Comparison of ENCODE assay signal across 9 cellular contexts in genomic region chr12:8947737-8948136, GRCh38. TPM values are rescaled to one million over a fixed set of nuclear protein-coding genes. Genes with fewer than 3 reads are reported as not detected.
DNase-seq lines count a peak whose midpoint lies in the region; ATAC-seq and TF ChIP-seq lines count a peak whose summit lies in the region.
"Had no signal": no experiment of that assay in that cellular context is flagged by ENCODE, and none has a peak within 500 bp of the region (broad histone marks: within the 10 kb centered on the region; RNA-seq: fewer than 3 reads in every experiment).

No MANE protein-coding gene starts in this region.

- H3F3A ChIP-seq in OCI-LY1 (ENCODE audit: insufficient read depth, low read length): no peaks in the 10 kb centered on the region

- POLR2A ChIA-PET in RWPE1 (lab: Yijun Ruan, JAX; ENCODE audit: low non-redundant PET): no interaction called here
- POLR2A ChIA-PET in HEK293T (lab: Yijun Ruan, JAX): no interaction called here

- H3K27me3 Mint-ChIP-seq in activated T-cell treated with anti-CD3 and anti-CD28 coated beads, Interleukin-2, amount 50 U/mL, for 24 hours: no peaks in the 10 kb centered on the region
- H3K27me3 Mint-ChIP-seq in endodermal cell (ENCODE audit: insufficient read depth): no peaks in the 10 kb centered on the region

- TF ChIP-seq POLR2A in uterus (IDR thresholded peaks at IDR 0.05): no peak

- H3K4me1 Mint-ChIP-seq in activated T-cell treated with anti-CD3 and anti-CD28 coated beads, Interleukin-2, amount 50 U/mL, for 24 hours (ENCODE audit: low read depth): peaks cover 51% of the 10 kb centered on the region
- peaks cover 20% of the 10 kb centered on the region for H3K4me1 Mint-ChIP-seq in endodermal cell
- peaks cover 42% of the 10 kb centered on the region for H3K4me1 Mint-ChIP-seq in stimulated activated effector memory CD8-positive, alpha-beta T cell treated with anti-CD3 and anti-CD28 coated beads, Interleukin-12 subunit alpha, Interleukin-12 subunit beta, amount 100 ng/mL, for 72 hours

- H3K9me3 Mint-ChIP-seq in activated T-cell treated with anti-CD3 and anti-CD28 coated beads, Interleukin-2, amount 50 U/mL, for 24 hours: peaks cover 3% of the 10 kb centered on the region
- peaks cover 2% of the 10 kb centered on the region for H3K9me3 Mint-ChIP-seq in endodermal cell
- no peaks in the 10 kb centered on the region for H3K9me3 Mint-ChIP-seq in stimulated activated effector memory CD8-positive, alpha-beta T cell treated with anti-CD3 and anti-CD28 coated beads, Interleukin-12 subunit alpha, Interleukin-12 subunit beta, amount 100 ng/mL, for 72 hours

- H3K27ac ChIP-seq in OCI-LY1 (ENCODE audit: low read depth, low read length, poor library complexity, severe bottlenecking) (no peak overlapping the region), endodermal cell (ENCODE audit: low read depth, low read length) (no peak overlapping the region), uterus (no peak overlapping the region), RWPE1 (no peak overlapping the region)

- H3K4me3 ChIP-seq in OCI-LY1 (ENCODE audit: low read depth, low read length, poor library complexity, severe bottlenecking) (peak overlapping the region; percentile 89), endodermal cell (ENCODE audit: low read length) (peak overlapping the region; percentile 99), uterus (no peak overlapping the region)

- H3K4me2 ChIP-seq in OCI-LY1 (ENCODE audit: low read length): peak overlapping the region; percentile 90

- no peak for DNase-seq in activated T-cell treated with anti-CD3 and anti-CD28 coated beads, Interleukin-2, amount 50 U/mL, for 24 hours
- no peak for DNase-seq in activated T-cell treated with anti-CD3 and anti-CD28 coated beads, Interleukin-2, amount 50 U/mL, for 1 hour
- DNase-seq in endodermal cell (no peak), uterus (no peak), RWPE1 (ENCODE audit: low spot score) (no peak), HEK293T (ENCODE audit: extremely low spot score) (no peak)
- DNase-seq in stimulated activated effector memory CD8-positive, alpha-beta T cell treated with anti-CD3 and anti-CD28 coated beads, Interleukin-12 subunit alpha, Interleukin-12 subunit beta, amount 100 ng/mL, for 72 hours (ENCODE audit: low spot score in 2 of 2): no peak
- DNase-seq: stomach had no signal

- no peak for TF ChIP-seq CTCF in OCI-LY1 (IDR thresholded peaks at IDR 0.05; ENCODE audit: low read length)
- TF ChIP-seq CTCF in endodermal cell (conservative IDR thresholded peaks at IDR 0.05): no peak
- no peak for TF ChIP-seq CTCF in uterus (IDR thresholded peaks at IDR 0.05)
- TF ChIP-seq CTCF in RWPE1 (conservative IDR thresholded peaks at IDR 0.05; ENCODE audit: low read depth): no peak

- H3K36me3 ChIP-seq in OCI-LY1 (ENCODE audit: insufficient read depth, low read length) (peaks cover 56% of the 10 kb centered on the region), endodermal cell (ENCODE audit: control insufficient read depth, insufficient read depth, low read length) (peaks cover 35% of the 10 kb centered on the region), uterus (no peaks in the 10 kb centered on the region)

- no peaks in the 10 kb centered on the region for H4K20me1 ChIP-seq in OCI-LY1 (ENCODE audit: insufficient read depth, low read length)

- peak overlapping the region; percentile 88 for H3K27ac Mint-ChIP-seq in activated T-cell treated with anti-CD3 and anti-CD28 coated beads, Interleukin-2, amount 50 U/mL, for 24 hours
- no peak overlapping the region for H3K27ac Mint-ChIP-seq in endodermal cell
- peak overlapping the region; percentile 94 for H3K27ac Mint-ChIP-seq in stimulated activated effector memory CD8-positive, alpha-beta T cell treated with anti-CD3 and anti-CD28 coated beads, Interleukin-12 subunit alpha, Interleukin-12 subunit beta, amount 100 ng/mL, for 72 hours

- CTCF ChIA-PET in RWPE1 (lab: Yijun Ruan, JAX): no interaction called here
- CTCF ChIA-PET in HEK293T (lab: Yijun Ruan, JAX): interaction anchor here (0.5 kb wide), 1 partner anchor 418 kb away, joined by 3 read pairs; no protein-coding TSS in a partner anchor

- peaks cover 41% of the 10 kb centered on the region for H3K79me2 ChIP-seq in OCI-LY1 (ENCODE audit: insufficient read depth, low read length)

- intact Hi-C loops in uterus (cut with DNase I; ENCODE audit: low total_unique reads): no loop called here

- no peaks in the 10 kb centered on the region for H3K9me2 ChIP-seq in OCI-LY1 (ENCODE audit: low read depth, low read length)

- peaks cover 36% of the 10 kb centered on the region for H3K4me1 ChIP-seq in OCI-LY1 (ENCODE audit: insufficient read depth, low read length, severe bottlenecking)
- no peaks in the 10 kb centered on the region for H3K4me1 ChIP-seq in endodermal cell (ENCODE audit: control insufficient read depth, insufficient read depth, low read length)
- H3K4me1 ChIP-seq in uterus: peaks cover 0 to 10% of the 10 kb centered on the region in 2 donors

- H3K9ac ChIP-seq in OCI-LY1 (ENCODE audit: low read length) (peak overlapping the region; percentile 89), endodermal cell (ENCODE audit: extremely low read depth, low read length, poor library complexity, severe bottlenecking) (no peak overlapping the region)

- ATAC-seq in stimulated activated effector memory CD8-positive, alpha-beta T cell treated with anti-CD3 and anti-CD28 coated beads, Interleukin-12 subunit alpha, Interleukin-12 subunit beta, amount 100 ng/mL, for 72 hours: no peak

- H3K9me3 ChIP-seq in OCI-LY1 (ENCODE audit: low read length): peaks cover 2% of the 10 kb centered on the region; the same call in 1 of the 2 replicates
- peaks cover 2% of the 10 kb centered on the region for H3K9me3 ChIP-seq in endodermal cell (ENCODE audit: control insufficient read depth, low read length)
- H3K9me3 ChIP-seq in uterus: no peaks in the 10 kb centered on the region
- H3K9me3 ChIP-seq: stomach had no signal

- H3K27me3 ChIP-seq in OCI-LY1 (ENCODE audit: insufficient read depth, low read length) (no peaks in the 10 kb centered on the region), endodermal cell (ENCODE audit: control insufficient read depth, insufficient read depth, low read length, poor library complexity, severe bottlenecking) (no peaks in the 10 kb centered on the region), uterus (no peaks in the 10 kb centered on the region)
- H3K27me3 ChIP-seq: stomach had no signal

- peak overlapping the region; percentile 100 for H3K4me3 Mint-ChIP-seq in activated T-cell treated with anti-CD3 and anti-CD28 coated beads, Interleukin-2, amount 50 U/mL, for 24 hours
- no peak overlapping the region for H3K4me3 Mint-ChIP-seq in endodermal cell
- peak overlapping the region; percentile 94 for H3K4me3 Mint-ChIP-seq in stimulated activated effector memory CD8-positive, alpha-beta T cell treated with anti-CD3 and anti-CD28 coated beads, Interleukin-12 subunit alpha, Interleukin-12 subunit beta, amount 100 ng/mL, for 72 hours

- no peak overlapping the region for H2AFZ ChIP-seq in OCI-LY1 (ENCODE audit: low read length)

- peaks cover 69% of the 10 kb centered on the region for H3K36me3 Mint-ChIP-seq in activated T-cell treated with anti-CD3 and anti-CD28 coated beads, Interleukin-2, amount 50 U/mL, for 24 hours (ENCODE audit: low read depth)
- peaks cover 35% of the 10 kb centered on the region for H3K36me3 Mint-ChIP-seq in endodermal cell (ENCODE audit: low read depth)
- peaks cover 62% of the 10 kb centered on the region for H3K36me3 Mint-ChIP-seq in stimulated activated effector memory CD8-positive, alpha-beta T cell treated with anti-CD3 and anti-CD28 coated beads, Interleukin-12 subunit alpha, Interleukin-12 subunit beta, amount 100 ng/mL, for 72 hours

TF ChIP-seq in HEK293T, 16 proteins besides CTCF, POLR2A, EP300 and RAD21:
- TF ChIP-seq ARNT (IDR thresholded peaks at IDR 0.05) (no peak), FOXK2 (IDR thresholded peaks at IDR 0.05) (no peak), PKNOX1 (IDR thresholded peaks at IDR 0.05) (no peak), SP1 (IDR thresholded peaks at IDR 0.05) (no peak), HDGF (IDR thresholded peaks at IDR 0.05; ENCODE audit: borderline replicate concordance) (no peak), BHLHE40 (IDR thresholded peaks at IDR 0.05; ENCODE audit: borderline replicate concordance) (no peak), LEF1 (IDR thresholded peaks at IDR 0.05; ENCODE audit: borderline replicate concordance) (no peak), ELF4 (IDR thresholded peaks at IDR 0.05) (no peak), TARDBP (IDR thresholded peaks at IDR 0.05) (no peak), CTBP1 (IDR thresholded peaks at IDR 0.05; ENCODE audit: borderline replicate concordance) (no peak), NFRKB (IDR thresholded peaks at IDR 0.05) (no peak), FOXM1 (IDR thresholded peaks at IDR 0.05; ENCODE audit: borderline replicate concordance) (no peak)

RNA-seq across cellular contexts. Expression of gene M6PR, which starts 1.7 kb away (rescaled TPM):
- total RNA-seq in endodermal cell: 100 to 1,000 TPM; 116 to 255 TPM
- polyA plus RNA-seq in endodermal cell (2013, experiment 1 of 2): 90.8 TPM
- 86.5 TPM for polyA plus RNA-seq in endodermal cell (2013, experiment 2 of 2)
- 100 to 1,000 TPM in 1 of 4 donors, 10 to 100 TPM in 3; 45.9 to 128 (median 75.4) TPM for total RNA-seq in uterus

RNA-seq across cellular contexts. Expression of gene PHC1, which starts 33.4 kb away (rescaled TPM):
- total RNA-seq in endodermal cell (100 to 1,000 TPM; 100 to 538 TPM), uterus (10 to 100 TPM; 27.7 to 82.0 (median 53.7) TPM)
- polyA plus RNA-seq in endodermal cell (2013, experiment 1 of 2): 128 TPM
- polyA plus RNA-seq in endodermal cell (2013, experiment 2 of 2): 90.0 TPM

RNA-seq across cellular contexts. Expression of gene KLRG1, which starts 41.6 kb away (rescaled TPM):
- 1 to 10 TPM; 3.1 TPM for total RNA-seq in endodermal cell
- 3.4 TPM for polyA plus RNA-seq in endodermal cell (2013, experiment 1 of 2)
- polyA plus RNA-seq in endodermal cell (2013, experiment 2 of 2): 3.3 TPM
- 1 to 10 TPM in 2 of 4 donors, under 1 TPM in 1, not detected in 1; 0.26 to 5.1 (median 1.5) TPM for total RNA-seq in uterus

Comparison
In these comparisons a context has a peak if more than half of its experiments do, and no peak if none do; other contexts are left out.
1. H3K4me3 ChIP-seq: peak in OCI-LY1 (single experiment) and endodermal cell (single experiment); none in uterus (0 of 2).